In the genomic region with DNA sequence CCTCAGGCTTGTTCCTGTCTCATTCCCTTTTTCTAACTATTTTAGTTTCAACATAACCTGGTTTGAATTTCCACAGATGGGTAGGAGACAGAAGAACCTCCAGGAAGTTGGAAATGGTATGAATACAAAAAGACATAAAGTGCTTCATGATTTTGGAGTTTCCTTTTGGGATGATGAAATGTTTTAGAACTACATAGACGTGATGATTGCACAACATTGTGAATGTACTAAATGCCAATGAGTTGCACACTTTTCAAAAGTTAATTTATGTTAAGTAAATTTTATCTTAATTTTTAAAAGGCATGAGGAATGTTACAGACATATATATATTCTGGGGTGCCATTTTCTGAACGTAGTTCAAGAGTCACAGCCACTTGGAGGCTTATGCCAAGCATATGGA, we compare ENCODE assay signal across 29 cellular contexts. TPM values are rescaled to one million over a fixed set of nuclear protein-coding genes. Genes with fewer than 3 reads are reported as not detected.
"Had no signal": no experiment of that assay in that cellular context is flagged by ENCODE, and none has a peak within 500 bp of the region (broad histone marks: within the 10 kb centered on the region; RNA-seq: fewer than 3 reads in every experiment).

No MANE protein-coding gene starts in this region.

- H3K27me3 ChIP-seq: adrenal gland, ascending aorta, esophagus muscularis mucosa, gastroesophageal sphincter, neutrophil, sigmoid colon, stomach, tibial artery, upper lobe of right lung had no signal

- H3K36me3 ChIP-seq: adrenal gland, ascending aorta, esophagus muscularis mucosa, gastroesophageal sphincter, neutrophil, sigmoid colon, stomach, tibial artery, upper lobe of right lung had no signal

- H3K4me3 ChIP-seq: adrenal gland, ascending aorta, esophagus muscularis mucosa, gastroesophageal sphincter, sigmoid colon, stomach, tibial artery, upper lobe of right lung had no signal

- H3K27ac ChIP-seq: adrenal gland, ascending aorta, esophagus muscularis mucosa, gastroesophageal sphincter, neutrophil, sigmoid colon, stomach, tibial artery, upper lobe of right lung had no signal

- H3K9me3 ChIP-seq: adrenal gland, ascending aorta, esophagus muscularis mucosa, gastroesophageal sphincter, neutrophil, stomach, tibial artery, upper lobe of right lung had no signal

- H3K4me1 ChIP-seq: adrenal gland, ascending aorta, esophagus muscularis mucosa, gastroesophageal sphincter, sigmoid colon, stomach, tibial artery, upper lobe of right lung had no signal

- DNase-seq: activated CD4-positive, alpha-beta T cell treated with anti-CD3 and anti-CD28 coated beads for 48 hours; activated CD4-positive, alpha-beta T cell treated with anti-CD3 and anti-CD28 coated beads, Interleukin-2, amount 50 U/mL, for 48 hours; activated CD8-positive, alpha-beta memory T cell treated with anti-CD3 and anti-CD28 coated beads for 24 hours; activated effector memory CD4-positive, alpha-beta T cell treated with Interleukin-2 at 50 U/mL for 16 hours; activated naive CD4-positive, alpha-beta T cell treated with Interleukin-2 at 50 U/mL for 16 hours; adrenal gland; endodermal cell; hippocampal formation; kidney; naive B cell; nephron progenitor cell; sigmoid colon; stimulated activated CD4-positive, alpha-beta T cell treated with anti-CD3 and anti-CD28 coated beads, Interleukin-15, amount 100 ng/mL, for 24 hours; stimulated activated CD4-positive, alpha-beta T cell treated with anti-CD3 and anti-CD28 coated beads, Interleukin-2, amount 100 ng/mL, for 24 hours; stimulated activated naive B cell treated with anti-CD40 and anti-IgM and Interleukin-4, amounts not matched to agents 10 μg/mL and 1 μg/mL and 100 μg/mL, for 72 hours; stomach; T-helper 1 cell; tibial artery; upper lobe of right lung had no signal

- ATAC-seq: activated CD4-positive, CD25-positive, alpha-beta regulatory T cell treated with anti-CD3 and anti-CD28 coated beads, Interleukin-2, amount 50 U/mL, for 24 hours; gastroesophageal sphincter; stimulated activated naive B cell treated with anti-CD40 and anti-IgM and Interleukin-4, amounts not matched to agents 10 μg/mL and 1 μg/mL and 100 μg/mL, for 72 hours; upper lobe of right lung had no signal

RNA-seq across cellular contexts. Expression of gene IBSP, which starts 41.1 kb away (rescaled TPM):
- total RNA-seq: adrenal gland, ascending aorta, cardiac septum, endodermal cell, esophagus muscularis mucosa, gastroesophageal sphincter, kidney, lower leg skin, mesothelial cell of epicardium, osteocyte, posterior vena cava, sigmoid colon, stomach, upper lobe of right lung had no signal
